8 cellular contexts compared by ENCODE assay signal in the genomic region with DNA sequence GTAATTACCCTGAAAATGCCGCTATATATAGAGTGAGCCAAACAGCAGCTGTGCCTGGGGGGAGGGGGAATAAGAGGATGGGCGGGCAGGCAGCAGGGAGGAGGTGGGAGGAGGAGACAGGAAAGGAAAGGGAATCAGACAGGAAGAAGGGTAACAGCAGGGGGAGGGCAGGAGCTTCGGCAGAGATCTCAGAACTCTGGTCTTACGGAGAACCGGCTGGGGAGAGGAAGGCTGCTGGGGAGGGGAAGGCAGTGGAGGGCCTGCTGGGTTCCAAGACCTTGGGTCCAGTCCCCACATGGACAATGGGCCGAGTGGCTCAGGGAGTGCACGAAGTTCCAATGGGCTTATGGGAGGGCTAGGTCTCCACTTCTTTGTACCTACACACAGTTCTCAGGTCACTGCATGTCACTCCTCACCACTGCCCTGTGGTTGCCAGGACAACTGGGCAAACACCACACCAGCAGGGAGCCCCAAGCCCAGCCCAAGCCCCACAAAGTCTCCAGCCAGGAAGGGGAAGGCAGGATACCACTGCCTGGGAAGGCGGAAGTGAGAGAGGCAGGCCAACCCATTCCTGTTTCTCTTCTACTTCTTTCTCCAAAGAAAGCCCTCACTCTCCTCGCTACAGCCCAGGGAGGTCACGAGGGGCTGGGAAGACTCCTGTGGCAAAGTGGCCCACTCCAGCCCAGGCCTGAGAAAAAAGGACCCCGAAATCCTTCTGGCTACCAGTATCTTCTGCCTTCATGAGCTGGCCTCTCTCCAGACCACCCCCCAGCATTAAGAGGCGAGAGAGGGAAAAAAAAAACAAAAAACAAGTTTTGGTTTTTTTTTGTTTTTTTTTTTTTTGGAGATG. TPM values are rescaled to one million over a fixed set of nuclear protein-coding genes. Genes with fewer than 3 reads are reported as not detected.
DNase-seq lines count a peak whose midpoint lies in the region; ATAC-seq and TF ChIP-seq lines count a peak whose summit lies in the region.

No MANE protein-coding gene starts in this region.

- H3K27me3 ChIP-seq in Panc1 (ENCODE audit: control insufficient read depth, insufficient read depth, low read length) (no peaks in the 10 kb centered on the region), kidney epithelial cell (ENCODE audit: control insufficient read depth, insufficient read depth, low read length) (no peaks in the 10 kb centered on the region)

- in situ Hi-C loops in Panc1 (cut with HindIII; ENCODE audit: low pct_unique_long_range_greater_than_20kb, low sequenced_read_pairs): no loop called here

- intact Hi-C loops in Panc1 (cut with micrococcal nuclease; ENCODE audit: unreplicated experiment): no loop called here

- no TSS peak for BruUV-seq in Panc1 (replicated peaks; lab: Mats Ljungman, UMichigan)

- H3K36me3 ChIP-seq in Panc1 (ENCODE audit: control insufficient read depth, insufficient read depth, low read length): no peaks in the 10 kb centered on the region
- no peaks in the 10 kb centered on the region for H3K36me3 ChIP-seq in kidney epithelial cell (ENCODE audit: control insufficient read depth, insufficient read depth, low read length)

- no peak for TF ChIP-seq CTCF in Panc1 (IDR thresholded peaks at IDR 0.05)
- TF ChIP-seq CTCF in kidney epithelial cell (IDR thresholded peaks at IDR 0.05; ENCODE audit: insufficient read depth, low read length, poor library complexity, severe bottlenecking): peak; percentile 27

- no peaks in the 10 kb centered on the region for H3K9me3 ChIP-seq in Panc1 (ENCODE audit: control insufficient read depth, insufficient read depth, low read depth, low read length)

- H3K27ac ChIP-seq in Panc1 (ENCODE audit: low read length) (peak overlapping the region; percentile 85), cingulate gyrus (ENCODE audit: low read depth, low read length) (peak overlapping the region; percentile 93)

- CTCF ChIA-PET in Panc1 (lab: Charles Lee): no interaction called here

- ATAC-seq in Panc1 (peak; percentile 61), HG03571 (IDR thresholded peaks at IDR 0.05; ENCODE audit: unreplicated experiment) (no peak), GM21528 (IDR thresholded peaks at IDR 0.05; ENCODE audit: low FRiP score, unreplicated experiment) (no peak)

- DNase-seq in DMS153 treated with DMSO at 0.1 percent for 48 hours (lab: John Stamatoyannopoulos, UW; ENCODE audit: unreplicated experiment) (peak; percentile 79), KG1 (lab: John Stamatoyannopoulos, UW) (peak; percentile 71), Panc1 (ENCODE audit: low read depth, low spot score) (no peak), kidney epithelial cell (ENCODE audit: low read depth) (peak; percentile 60), smooth muscle cell of the brain vasculature (ENCODE audit: low read depth, low spot score) (peak; percentile 91)

- POLR2A ChIA-PET in Panc1 (lab: Charles Lee): no interaction called here

- H3K4me3 ChIP-seq in Panc1 (ENCODE audit: low read depth in 2 of 2, low read length in 2 of 2) (peak overlapping the region in 1 of 2 experiments; percentile 12; a peak in 1 of 4 replicates), kidney epithelial cell (ENCODE audit: low read depth, low read length) (peak overlapping the region; percentile 5)

- peaks cover 20% of the 10 kb centered on the region for H3K4me1 ChIP-seq in Panc1 (ENCODE audit: control insufficient read depth, insufficient read depth, low read length)

RNA-seq across cellular contexts. Expression of a gene that starts 25.3 kb away (rescaled TPM):
- total RNA-seq in Panc1 (2021; ENCODE audit: unreplicated experiment) (42.7 TPM), kidney epithelial cell (37.5 and 53.9 TPM in 2 replicates)
- 65.1 TPM for polyA plus RNA-seq in Panc1 (2012; ENCODE audit: insufficient read length)

RNA-seq across cellular contexts. Expression of a gene that starts 27.6 kb away (rescaled TPM):
- total RNA-seq in Panc1 (2021; ENCODE audit: unreplicated experiment): 11.5 TPM
- 27.9 TPM for polyA plus RNA-seq in Panc1 (2012; ENCODE audit: insufficient read length)
- total RNA-seq in kidney epithelial cell: 32.5 and 37.7 TPM in 2 replicates

RNA-seq across cellular contexts. Expression of a gene that starts 29.4 kb away (rescaled TPM):
- total RNA-seq in Panc1 (2021; ENCODE audit: unreplicated experiment) (73.0 TPM), kidney epithelial cell (39.1 and 52.7 TPM in 2 replicates)
- 34.8 TPM for polyA plus RNA-seq in Panc1 (2012; ENCODE audit: insufficient read length)

RNA-seq across cellular contexts. Expression of a gene that starts 45.9 kb away (rescaled TPM):
- 7.8 TPM for total RNA-seq in Panc1 (2021; ENCODE audit: unreplicated experiment)
- 2.7 TPM for polyA plus RNA-seq in Panc1 (2012; ENCODE audit: insufficient read length)
- total RNA-seq in kidney epithelial cell: 3.1 and 3.8 TPM in 2 replicates
